31 cellular contexts compared by ENCODE assay signal in genomic region chr10:129918836-129919235, GRCh38. TPM values are rescaled to one million over a fixed set of nuclear protein-coding genes. Genes with fewer than 3 reads are reported as not detected.
"Had no signal": no experiment of that assay in that cellular context is flagged by ENCODE, and none has a peak within 500 bp of the region (broad histone marks: within the 10 kb centered on the region; RNA-seq: fewer than 3 reads in every experiment).

No MANE protein-coding gene starts in this region.

- H3K4me3 ChIP-seq: adrenal gland, ascending aorta, breast epithelium, cardiac muscle cell, colonic mucosa, esophagus squamous epithelium, gastroesophageal sphincter had no signal

- H3K9me3 ChIP-seq: adrenal gland, ascending aorta, breast epithelium, colonic mucosa, esophagus squamous epithelium, gastroesophageal sphincter had no signal

- DNase-seq: activated B cell treated with CpG ODN at 0.5 μM for 24 hours; activated CD4-positive, alpha-beta T cell treated with anti-CD3 and anti-CD28 coated beads for 48 hours; activated CD4-positive, alpha-beta T cell treated with anti-CD3 and anti-CD28 coated beads, Interleukin-2, amount 50 U/mL, for 1 hour; activated CD4-positive, alpha-beta T cell treated with anti-CD3 and anti-CD28 coated beads, Interleukin-2, amount 50 U/mL, for 48 hours; activated CD8-positive, alpha-beta memory T cell treated with anti-CD3 and anti-CD28 coated beads for 24 hours; activated CD8-positive, alpha-beta T cell treated with anti-CD3 and anti-CD28 coated beads for 36 hours; activated gamma-delta T cell; activated naive CD4-positive, alpha-beta T cell treated with anti-CD3 and anti-CD28 coated beads, Interleukin-2, amount 50 U/mL, for 16 hours; activated naive CD4-positive, alpha-beta T cell treated with Interleukin-2 at 50 U/mL for 16 hours; activated naive CD8-positive, alpha-beta T cell treated with anti-CD3 and anti-CD28 coated beads for 36 hours; activated naive CD8-positive, alpha-beta T cell treated with anti-CD3 and anti-CD28 coated beads, Interleukin-2, amount 50 U/mL, for 24 hours; activated T-cell treated with anti-CD3 and anti-CD28 coated beads, Interleukin-2, amount 50 U/mL, for 4 hours; adrenal gland; amygdala; central memory CD4-positive, alpha-beta T cell; cerebellar nuclear complex; colonic mucosa; effector CD8-positive, alpha-beta T cell; esophagus squamous epithelium; foreskin melanocyte; SW 1271; T-cell; T1000; WERI-Rb-1 had no signal

- H3K36me3 ChIP-seq: adrenal gland, ascending aorta, breast epithelium, cardiac muscle cell, colonic mucosa, esophagus squamous epithelium, gastroesophageal sphincter, WERI-Rb-1 had no signal

- H3K4me1 ChIP-seq: adrenal gland, ascending aorta, breast epithelium, colonic mucosa, esophagus squamous epithelium, gastroesophageal sphincter had no signal

- H3K27me3 ChIP-seq: adrenal gland, ascending aorta, breast epithelium, cardiac muscle cell, colonic mucosa, esophagus squamous epithelium had no signal

- ATAC-seq: activated CD4-positive, CD25-positive, alpha-beta regulatory T cell treated with anti-CD3 and anti-CD28 coated beads, Interleukin-2, amount 50 U/mL, for 24 hours; activated CD8-positive, alpha-beta T cell treated with anti-CD3 and anti-CD28 coated beads for 36 hours; activated naive CD8-positive, alpha-beta T cell treated with anti-CD3 and anti-CD28 coated beads, Interleukin-2, amount 50 U/mL, for 24 hours; activated T-cell treated with anti-CD3 and anti-CD28 coated beads, Interleukin-2, amount 50 U/mL, for 4 hours; activated T-helper 17 cell treated with anti-CD3 and anti-CD28 coated beads, Interleukin-2, amount 50 U/mL, for 72 hours; gastroesophageal sphincter had no signal

- H3K27ac ChIP-seq: adrenal gland, ascending aorta, breast epithelium, cardiac muscle cell, colonic mucosa, epithelial cell of prostate, esophagus squamous epithelium, gastroesophageal sphincter, WERI-Rb-1 had no signal

RNA-seq across cellular contexts. Expression of gene EBF3, which starts 45.2 kb away (rescaled TPM):
- total RNA-seq: activated B cell treated with CpG ODN at 0.5 μM for 24 hours; activated CD8-positive, alpha-beta T cell treated with anti-CD3 and anti-CD28 coated beads for 36 hours; activated naive CD8-positive, alpha-beta T cell treated with anti-CD3 and anti-CD28 coated beads for 36 hours; activated T-cell treated with anti-CD3 and anti-CD28 coated beads, Interleukin-2, amount 50 U/mL, for 4 hours; activated T-helper 17 cell treated with anti-CD3 and anti-CD28 coated beads, Interleukin-2, amount 50 U/mL, for 72 hours; T-cell had no signal
